22 cellular contexts compared by ENCODE assay signal in genomic region chr1:83715550-83715949, GRCh38.
A peak's percentile ranks its signal among the peaks of the same experiment; 100 is the strongest.
DNase-seq lines count a peak whose midpoint lies in the region; ATAC-seq, FAIRE-seq and TF ChIP-seq lines count a peak whose summit lies in the region.
"Had no signal": no experiment of that assay in that cellular context is flagged by ENCODE, and none has a peak within 500 bp of the region (broad histone marks: within the 10 kb centered on the region; RNA-seq: fewer than 3 reads in every experiment).

No MANE protein-coding gene starts in this region.

- H3K4me2 ChIP-seq in trophoblast cell (ENCODE audit: low read length), result no peak overlapping the region
- H3K4me2 ChIP-seq in neuronal stem cell (ENCODE audit: insufficient read depth, low read length, poor library complexity, severe bottlenecking), result no peak overlapping the region
- H3K4me2 ChIP-seq: BLaER1 treated with 17β-estradiol and CSF1 and Interleukin-3, amounts not matched to agents 10 nM and 100 nM had no signal

- no peak overlapping the region for H2BK15ac ChIP-seq in neuronal stem cell (ENCODE audit: low read length)

- H4K8ac ChIP-seq in trophoblast cell (ENCODE audit: low read depth, low read length) (no peak overlapping the region), neuronal stem cell (ENCODE audit: low read depth, low read length) (no peak overlapping the region)

- peaks cover 3% of the 10 kb centered on the region for H3K9me3 ChIP-seq in trophoblast cell (ENCODE audit: insufficient read depth, low read depth, low read length)
- H3K9me3 ChIP-seq in neuronal stem cell (replicated peaks in 1 of 2; ENCODE audit: control insufficient read depth in 2 of 2, insufficient read depth in 1 of 2, low read depth in 1 of 2, low read length in 2 of 2), result peaks cover 0 to 2% of the 10 kb centered on the region in 2 donors
- no peaks in the 10 kb centered on the region for H3K9me3 ChIP-seq in left ventricle myocardium inferior (replicated peaks)
- no peaks in the 10 kb centered on the region for H3K9me3 ChIP-seq in pancreas
- H3K9me3 ChIP-seq: BLaER1 treated with 17β-estradiol and CSF1 and Interleukin-3, amounts not matched to agents 10 nM and 100 nM; Caco-2 had no signal

- H3K4ac ChIP-seq in trophoblast cell (ENCODE audit: low read depth, low read length) (no peak overlapping the region), neuronal stem cell (ENCODE audit: low read length) (no peak overlapping the region)

- H3K79me2 ChIP-seq in trophoblast cell (ENCODE audit: control insufficient read depth, insufficient read depth, low read length, poor library complexity), result no peaks in the 10 kb centered on the region

- H3K23ac ChIP-seq in trophoblast cell (ENCODE audit: low read length) (no peak overlapping the region), neuronal stem cell (ENCODE audit: low read depth, low read length, poor library complexity) (no peak overlapping the region)

- H3K27me3 ChIP-seq in trophoblast cell (ENCODE audit: insufficient read depth, low read length), result no peaks in the 10 kb centered on the region
- H3K27me3 ChIP-seq in neuronal stem cell (ENCODE audit: control insufficient read depth in 3 of 3, insufficient read depth in 3 of 3, low read depth in 1 of 3, low read length in 3 of 3), result no peaks in the 10 kb centered on the region
- no peaks in the 10 kb centered on the region for H3K27me3 ChIP-seq in left ventricle myocardium inferior (ENCODE audit: low read depth)
- no peaks in the 10 kb centered on the region for H3K27me3 ChIP-seq in pancreas
- H3K27me3 ChIP-seq: BLaER1 treated with 17β-estradiol and CSF1 and Interleukin-3, amounts not matched to agents 10 nM and 100 nM had no signal

- no peak overlapping the region for H3K14ac ChIP-seq in trophoblast cell (ENCODE audit: low read length)
- no peak overlapping the region for H3K14ac ChIP-seq in neuronal stem cell (ENCODE audit: low read length)

- no peak for TF ChIP-seq CTCF in left ventricle myocardium inferior (IDR thresholded peaks at IDR 0.05; ENCODE audit: borderline replicate concordance)
- no peak for TF ChIP-seq CTCF in pancreas (IDR thresholded peaks at IDR 0.05)

- H3K36me3 ChIP-seq in trophoblast cell (ENCODE audit: control insufficient read depth in 1 of 2, insufficient read depth in 2 of 2, low read length in 2 of 2) (no peaks in the 10 kb centered on the region), neuronal stem cell (replicated peaks in 1 of 2; ENCODE audit: control insufficient read depth in 2 of 2, insufficient read depth in 2 of 2, low read length in 2 of 2) (no peaks in the 10 kb centered on the region), left ventricle myocardium inferior (no peaks in the 10 kb centered on the region), pancreas (no peaks in the 10 kb centered on the region)
- H3K36me3 ChIP-seq: BLaER1 treated with 17β-estradiol and CSF1 and Interleukin-3, amounts not matched to agents 10 nM and 100 nM had no signal

- H2BK5ac ChIP-seq in trophoblast cell (ENCODE audit: low read depth, low read length, poor library complexity) (no peak overlapping the region), neuronal stem cell (ENCODE audit: low read length) (no peak overlapping the region)

- no peak overlapping the region for H3K27ac ChIP-seq in trophoblast cell (ENCODE audit: low read depth, low read length)
- H3K27ac ChIP-seq in neuronal stem cell (replicated peaks; ENCODE audit: low read length), result no peak overlapping the region
- no peak overlapping the region for H3K27ac ChIP-seq in left ventricle myocardium inferior (replicated peaks)
- H3K27ac ChIP-seq in pancreas, result no peak overlapping the region
- H3K27ac ChIP-seq: BLaER1 treated with 17β-estradiol and CSF1 and Interleukin-3, amounts not matched to agents 10 nM and 100 nM; C4-2B had no signal

- intact Hi-C loops in left ventricle myocardium inferior (cut with micrococcal nuclease) (no loop called here), pancreas (cut with DNase I) (no loop called here)

- DNase-seq in SK-N-DZ (ENCODE audit: low spot score), result peak; percentile 32
- no peak for DNase-seq in trophoblast cell
- DNase-seq in stimulated activated CD8-positive, alpha-beta memory T cell treated with anti-CD3 and anti-CD28 coated beads, Interleukin-4, amount 100 ng/mL, for 48 hours, result no peak
- DNase-seq in neuronal stem cell (ENCODE audit: low spot score), result no peak
- DNase-seq in left ventricle myocardium inferior, result no peak
- no peak for DNase-seq in pancreas
- DNase-seq: 8988T; ACHN; Caco-2; Calu3; CD4-positive, alpha-beta T cell; CD8-positive, alpha-beta T cell; DMS79 treated with DMSO at 0.1 percent for 48 hours; GF-D8 had no signal

- H4K91ac ChIP-seq in trophoblast cell (ENCODE audit: low read depth, low read length) (no peak overlapping the region), neuronal stem cell (ENCODE audit: low read depth, low read length, poor library complexity) (no peak overlapping the region)

- H2AK5ac ChIP-seq in trophoblast cell (ENCODE audit: low read length) (peak overlapping the region; percentile 30), neuronal stem cell (ENCODE audit: low read depth, low read length) (no peak overlapping the region)

- no peak overlapping the region for H2BK12ac ChIP-seq in trophoblast cell (ENCODE audit: low read length)
- H2BK12ac ChIP-seq in neuronal stem cell (ENCODE audit: low read length), result no peak overlapping the region

- H3K9ac ChIP-seq in trophoblast cell (ENCODE audit: low read length), result no peak overlapping the region
- no peak overlapping the region for H3K9ac ChIP-seq in neuronal stem cell (ENCODE audit: low read depth, low read length, poor library complexity)
- H3K9ac ChIP-seq: BLaER1 treated with 17β-estradiol and CSF1 and Interleukin-3, amounts not matched to agents 10 nM and 100 nM had no signal

- no peak overlapping the region for H4K12ac ChIP-seq in trophoblast cell (ENCODE audit: low read depth, low read length)

- H3K79me1 ChIP-seq in trophoblast cell (ENCODE audit: low read length), result no peaks in the 10 kb centered on the region
- H3K79me1 ChIP-seq in neuronal stem cell (ENCODE audit: low read depth, low read length), result no peaks in the 10 kb centered on the region

- H3K4me1 ChIP-seq in trophoblast cell (ENCODE audit: control insufficient read depth in 1 of 2, insufficient read depth in 2 of 2, low read length in 2 of 2), result peaks cover 4% of the 10 kb centered on the region in 2 experiments
- H3K4me1 ChIP-seq in neuronal stem cell (ENCODE audit: control insufficient read depth in 2 of 2, insufficient read depth in 1 of 2, low read depth in 1 of 2, low read length in 2 of 2), result no peaks in the 10 kb centered on the region
- H3K4me1 ChIP-seq in left ventricle myocardium inferior, result peaks cover under 1% of the 10 kb centered on the region
- H3K4me1 ChIP-seq in pancreas, result no peaks in the 10 kb centered on the region
- H3K4me1 ChIP-seq: BLaER1 treated with 17β-estradiol and CSF1 and Interleukin-3, amounts not matched to agents 10 nM and 100 nM; Caco-2 had no signal

- no CpG with 5 or more reads among the region's 1 CpG for WGBS in trophoblast cell (ENCODE audit: extremely low coverage, insufficient coverage, insufficient read length)
- no CpG with 5 or more reads among the region's 1 CpG for WGBS in neuronal stem cell (ENCODE audit: extremely low coverage in 2 of 2, insufficient read length in 2 of 2, insufficient replicate concordance in 1 of 2), 2 donors
- WGBS in pancreas, 2 donors, result 91 to 95% methylated on average over 1 of the region's 1 CpG

- FAIRE-seq in pancreas (lab: Jason Lieb, UNC), result no peak
- FAIRE-seq: A204.1, D721Med, G401.6, GM12891, GM19239 had no signal

- ATAC-seq in SK-N-SH treated with all-trans-retinoic acid at 6 μM for 48 hours (no peak; the same call in 2 of the 3 replicates), pancreas (no peak)
- ATAC-seq: CD8-positive, alpha-beta T cell had no signal

- H2BK120ac ChIP-seq in trophoblast cell (ENCODE audit: insufficient read depth, low read length, poor library complexity) (no peak overlapping the region), neuronal stem cell (ENCODE audit: low read depth, low read length) (no peak overlapping the region)

- H3K18ac ChIP-seq in trophoblast cell (ENCODE audit: low read length), result no peak overlapping the region
- H3K18ac ChIP-seq in neuronal stem cell (ENCODE audit: low read length), result no peak overlapping the region

- H3K4me3 ChIP-seq in trophoblast cell (ENCODE audit: low read depth, low read length), result no peak overlapping the region
- no peak overlapping the region for H3K4me3 ChIP-seq in neuronal stem cell (ENCODE audit: low read length in 2 of 2)
- H3K4me3 ChIP-seq in left ventricle myocardium inferior, result no peak overlapping the region
- H3K4me3 ChIP-seq in pancreas, result no peak overlapping the region
- H3K4me3 ChIP-seq: BLaER1 treated with 17β-estradiol and CSF1 and Interleukin-3, amounts not matched to agents 10 nM and 100 nM had no signal

- H2AFZ ChIP-seq in trophoblast cell (ENCODE audit: insufficient read depth, low read length, poor library complexity), result no peak overlapping the region
- no peak overlapping the region for H2AFZ ChIP-seq in neuronal stem cell (ENCODE audit: low read length)

TF ChIP-seq in SK-N-SH treated with all-trans-retinoic acid at 6 μM for 48 hours, 23 proteins besides CTCF, POLR2A, EP300 and RAD21:
- TF ChIP-seq ZFP30 (CRISPR knock-in tag; IDR thresholded peaks at IDR 0.05), result 0 out of 2 replicates have a peak, but pooled peaks have one; percentile 13
- no peak for TF ChIP-seq ZNF565 (CRISPR knock-in tag; conservative IDR thresholded peaks at IDR 0.05; ENCODE audit: low read depth)
- no peak for TF ChIP-seq POU6F1 (CRISPR knock-in tag; IDR thresholded peaks at IDR 0.05; ENCODE audit: borderline replicate concordance, low read depth)
